In genomic region chr15:31336943-31337295, GRCh38 we compare ENCODE assay signal across 13 cellular contexts. TPM values are rescaled to one million over a fixed set of nuclear protein-coding genes. Genes with fewer than 3 reads are reported as not detected.
DNase-seq lines count a peak whose midpoint lies in the region; ATAC-seq and TF ChIP-seq lines count a peak whose summit lies in the region.
"Had no signal": no experiment of that assay in that cellular context is flagged by ENCODE, and none has a peak within 500 bp of the region (broad histone marks: within the 10 kb centered on the region; RNA-seq: fewer than 3 reads in every experiment).

No MANE protein-coding gene starts in this region.

- H3K27me3 Mint-ChIP-seq in stimulated activated naive CD8-positive, alpha-beta T cell treated with anti-CD3 and anti-CD28 coated beads, Interleukin-15, Interleukin-2, amounts not matched to agents 100 ng/mL and 50 ng/mL, for 24 hours, result no peaks in the 10 kb centered on the region
- no peaks in the 10 kb centered on the region for H3K27me3 Mint-ChIP-seq in activated T-helper 17 cell treated with anti-CD3 and anti-CD28 coated beads, Interleukin-2, amount 50 U/mL, for 72 hours
- H3K27me3 Mint-ChIP-seq in memory B cell (no peaks in the 10 kb centered on the region), endodermal cell (ENCODE audit: insufficient read depth) (no peaks in the 10 kb centered on the region)

- H3K27ac ChIP-seq in endodermal cell (ENCODE audit: low read depth, low read length), result no peak overlapping the region

- no peak overlapping the region for H3K4me3 ChIP-seq in endodermal cell (ENCODE audit: low read length)
- H3K4me3 ChIP-seq: Peyer's patch had no signal

- no peaks in the 10 kb centered on the region for H3K9me3 Mint-ChIP-seq in stimulated activated naive CD8-positive, alpha-beta T cell treated with anti-CD3 and anti-CD28 coated beads, Interleukin-15, Interleukin-2, amounts not matched to agents 100 ng/mL and 50 ng/mL, for 24 hours
- H3K9me3 Mint-ChIP-seq in activated T-helper 17 cell treated with anti-CD3 and anti-CD28 coated beads, Interleukin-2, amount 50 U/mL, for 72 hours, result no peaks in the 10 kb centered on the region
- H3K9me3 Mint-ChIP-seq in memory B cell, result no peaks in the 10 kb centered on the region
- no peaks in the 10 kb centered on the region for H3K9me3 Mint-ChIP-seq in endodermal cell

- TF ChIP-seq CTCF in endodermal cell (conservative IDR thresholded peaks at IDR 0.05), result no peak

- peaks cover 100% of the 10 kb centered on the region for H3K4me1 Mint-ChIP-seq in stimulated activated naive CD8-positive, alpha-beta T cell treated with anti-CD3 and anti-CD28 coated beads, Interleukin-15, Interleukin-2, amounts not matched to agents 100 ng/mL and 50 ng/mL, for 24 hours (ENCODE audit: low read depth)
- peaks cover 57% of the 10 kb centered on the region for H3K4me1 Mint-ChIP-seq in activated T-helper 17 cell treated with anti-CD3 and anti-CD28 coated beads, Interleukin-2, amount 50 U/mL, for 72 hours
- peaks cover 62% of the 10 kb centered on the region for H3K4me1 Mint-ChIP-seq in memory B cell
- peaks cover 14% of the 10 kb centered on the region for H3K4me1 Mint-ChIP-seq in endodermal cell

- no peaks in the 10 kb centered on the region for H3K36me3 Mint-ChIP-seq in stimulated activated naive CD8-positive, alpha-beta T cell treated with anti-CD3 and anti-CD28 coated beads, Interleukin-15, Interleukin-2, amounts not matched to agents 100 ng/mL and 50 ng/mL, for 24 hours (ENCODE audit: low read depth)
- H3K36me3 Mint-ChIP-seq in activated T-helper 17 cell treated with anti-CD3 and anti-CD28 coated beads, Interleukin-2, amount 50 U/mL, for 72 hours (ENCODE audit: low read depth), result peaks cover 27% of the 10 kb centered on the region
- H3K36me3 Mint-ChIP-seq in memory B cell (peaks cover 1% of the 10 kb centered on the region), endodermal cell (ENCODE audit: low read depth) (no peaks in the 10 kb centered on the region)

- DNase-seq in stimulated activated naive CD8-positive, alpha-beta T cell treated with anti-CD3 and anti-CD28 coated beads, Interleukin-15, Interleukin-2, amounts not matched to agents 100 U/mL and 50 U/mL, for 24 hours, result no peak
- DNase-seq in memory B cell (ENCODE audit: low spot score in 2 of 2) (no peak), retina (no peak), endodermal cell (no peak)
- DNase-seq in stimulated activated naive CD4-positive, alpha-beta T cell (lab: John Stamatoyannopoulos, UW), result no peak
- DNase-seq in stimulated activated CD4-positive, alpha-beta T cell treated with anti-CD3 and anti-CD28 coated beads, Interleukin-12 subunit alpha, Interleukin-12 subunit beta, amount 100 ng/mL, for 4 hours, result no peak
- DNase-seq: Calu3, dermis blood vessel endothelial cell, Kasumi-1, NCI-H2171 had no signal

- H3K4me1 ChIP-seq in endodermal cell (ENCODE audit: control insufficient read depth, insufficient read depth, low read length), result no peaks in the 10 kb centered on the region

- H3K27me3 ChIP-seq in endodermal cell (ENCODE audit: control insufficient read depth, insufficient read depth, low read length, poor library complexity, severe bottlenecking), result no peaks in the 10 kb centered on the region
- H3K27me3 ChIP-seq: Peyer's patch had no signal

- no peaks in the 10 kb centered on the region for H3K36me3 ChIP-seq in endodermal cell (ENCODE audit: control insufficient read depth, insufficient read depth, low read length)
- H3K36me3 ChIP-seq: Peyer's patch had no signal

- peak overlapping the region; percentile 1 for H3K27ac Mint-ChIP-seq in stimulated activated naive CD8-positive, alpha-beta T cell treated with anti-CD3 and anti-CD28 coated beads, Interleukin-15, Interleukin-2, amounts not matched to agents 100 ng/mL and 50 ng/mL, for 24 hours
- H3K27ac Mint-ChIP-seq in activated T-helper 17 cell treated with anti-CD3 and anti-CD28 coated beads, Interleukin-2, amount 50 U/mL, for 72 hours, result peak overlapping the region; percentile 28
- H3K27ac Mint-ChIP-seq in memory B cell (peak overlapping the region; percentile 28), endodermal cell (no peak overlapping the region)

- no peak overlapping the region for H3K9ac ChIP-seq in endodermal cell (ENCODE audit: extremely low read depth, low read length, poor library complexity, severe bottlenecking)

- ATAC-seq in stimulated activated naive CD8-positive, alpha-beta T cell treated with anti-CD3 and anti-CD28 coated beads, Interleukin-15, Interleukin-2, amounts not matched to agents 100 U/mL and 50 U/mL, for 24 hours, result no peak
- ATAC-seq in activated T-helper 17 cell treated with anti-CD3 and anti-CD28 coated beads, Interleukin-2, amount 50 U/mL, for 72 hours (replicated peaks), result no peak
- no peak for ATAC-seq in memory B cell (ENCODE audit: low read depth)

- H3K4me3 Mint-ChIP-seq in stimulated activated naive CD8-positive, alpha-beta T cell treated with anti-CD3 and anti-CD28 coated beads, Interleukin-15, Interleukin-2, amounts not matched to agents 100 ng/mL and 50 ng/mL, for 24 hours, result no peak overlapping the region
- peak overlapping the region; percentile 71 for H3K4me3 Mint-ChIP-seq in activated T-helper 17 cell treated with anti-CD3 and anti-CD28 coated beads, Interleukin-2, amount 50 U/mL, for 72 hours
- H3K4me3 Mint-ChIP-seq in memory B cell (no peak overlapping the region), endodermal cell (no peak overlapping the region)

- WGBS in endodermal cell (ENCODE audit: insufficient coverage in 1 of 2, insufficient read length in 1 of 2), 2 experiments, result 88 to 96% methylated on average over 8 of the region's 8 CpGs

- no peaks in the 10 kb centered on the region for H3K9me3 ChIP-seq in endodermal cell (ENCODE audit: control insufficient read depth, low read length)
- H3K9me3 ChIP-seq: Peyer's patch had no signal

RNA-seq across cellular contexts. Expression of gene KLF13, which starts 10.3 kb away (rescaled TPM):
- 100 to 1,000 TPM; 101 to 119 TPM for total RNA-seq in activated T-helper 17 cell treated with anti-CD3 and anti-CD28 coated beads, Interleukin-2, amount 50 U/mL, for 72 hours
- total RNA-seq in endodermal cell, result 10 to 100 TPM; 18.7 to 18.9 TPM
- 58.0 TPM for polyA plus RNA-seq in endodermal cell (2013, experiment 1 of 2)
- polyA plus RNA-seq in endodermal cell (2013, experiment 2 of 2), result 51.5 TPM

Comparison
In these comparisons a context has a peak if more than half of its experiments do, and no peak if none do; other contexts are left out.
1. RNA of gene KLF13, which starts 10.3 kb away (total RNA-seq): 101 to 119 TPM in activated T-helper 17 cell treated with anti-CD3 and anti-CD28 coated beads, Interleukin-2, amount 50 U/mL, for 72 hours; 18.7 to 18.9 TPM in endodermal cell; every median in the first group is over 4 times any median in the second.